Comparison of ENCODE assay signal across 12 cellular contexts in the genomic region with DNA sequence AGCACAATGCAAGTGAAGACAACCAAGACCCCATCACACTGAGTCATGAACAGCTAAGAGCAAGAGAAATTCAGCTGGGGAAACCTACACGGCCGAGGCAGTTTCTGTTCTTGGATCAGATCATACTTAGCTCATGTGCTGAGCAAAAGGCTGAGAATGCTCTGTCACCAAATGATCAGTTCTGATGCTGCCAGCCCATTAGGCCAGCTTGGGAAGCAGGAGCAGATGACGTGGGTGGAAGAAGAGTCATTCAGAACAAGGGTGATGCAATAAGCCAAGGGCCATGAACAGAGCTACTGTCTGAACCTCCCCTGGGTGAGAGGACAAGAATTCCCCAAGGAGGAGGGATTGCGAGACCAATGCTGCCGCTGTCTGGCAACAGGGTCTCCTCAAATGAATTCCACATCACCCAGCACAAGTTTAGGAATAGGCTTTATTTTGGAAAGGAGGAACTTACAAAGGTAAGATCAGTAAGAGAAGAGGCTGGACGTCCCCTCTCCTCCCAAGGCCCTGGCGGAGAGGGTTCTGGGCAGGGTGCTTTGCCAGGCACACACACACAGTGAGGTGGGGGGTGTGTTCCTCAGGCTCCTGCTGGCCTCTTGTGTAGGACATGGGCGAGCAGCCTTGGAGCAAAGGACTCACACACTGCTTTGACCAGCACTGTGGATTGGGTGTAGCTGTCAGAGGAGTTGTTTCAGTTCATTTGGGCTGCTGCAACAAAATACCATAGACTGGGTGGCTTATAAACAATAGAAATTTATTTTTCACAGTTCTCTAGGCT.
A peak's percentile ranks its signal among the peaks of the same experiment; 100 is the strongest.
DNase-seq lines count a peak whose midpoint lies in the region; ATAC-seq and TF ChIP-seq lines count a peak whose summit lies in the region.
"Had no signal": no experiment of that assay in that cellular context is flagged by ENCODE, and none has a peak within 500 bp of the region (broad histone marks: within the 10 kb centered on the region; RNA-seq: fewer than 3 reads in every experiment).

No MANE protein-coding gene starts in this region.

- WGBS in GM23248 (ENCODE audit: low coverage in 1 of 2, low lambda C conversion rate in 2 of 2, missing lambda C conversion rate in 2 of 2), 2 experiments, result 12 to 14% methylated on average over 8 of the region's 8 CpGs
- 34% methylated on average over 7 of the region's 8 CpGs for WGBS in SK-N-SH (ENCODE audit: low lambda C conversion rate)

- H3K9ac ChIP-seq in GM23248, result peak overlapping the region; percentile 62
- no peak overlapping the region for H3K9ac ChIP-seq in SK-N-SH

- H3K4me3 ChIP-seq in GM23248, result peak overlapping the region; percentile 49
- no peak overlapping the region for H3K4me3 ChIP-seq in SK-N-SH (ENCODE audit: low read depth in 2 of 2, low read length in 1 of 2)
- no peak overlapping the region for H3K4me3 ChIP-seq in fibroblast of villous mesenchyme (ENCODE audit: low read depth, low read length)
- H3K4me3 ChIP-seq: coronary artery, vagina had no signal

- H3K27ac ChIP-seq in GM23248 (peak overlapping the region; percentile 85), SK-N-SH (ENCODE audit: low read depth in 2 of 2, low read length in 1 of 2) (peak overlapping the region in 1 of 2 experiments; percentile 21; a peak in 1 of 4 replicates)
- H3K27ac ChIP-seq: vagina had no signal

- ATAC-seq in HG03139 (IDR thresholded peaks at IDR 0.05; ENCODE audit: unreplicated experiment), result no peak
- no peak for ATAC-seq in GM21367 (IDR thresholded peaks at IDR 0.05; ENCODE audit: unreplicated experiment)
- ATAC-seq: Panc1 had no signal

- TF ChIP-seq RAD21 in SK-N-SH (IDR thresholded peaks at IDR 0.05; ENCODE audit: low read length), result no peak

- H3K9me2 ChIP-seq in GM23248 (ENCODE audit: insufficient read depth) (no peaks in the 10 kb centered on the region), SK-N-SH (no peaks in the 10 kb centered on the region)

- TF ChIP-seq CTCF in SK-N-SH (IDR thresholded peaks at IDR 0.05) (no peak), fibroblast of villous mesenchyme (IDR thresholded peaks at IDR 0.05; ENCODE audit: insufficient read depth, low read depth, low read length) (no peak)

- peak overlapping the region; percentile 78 for H3K4me2 ChIP-seq in GM23248 (ENCODE audit: unreplicated experiment)
- no peak overlapping the region for H3K4me2 ChIP-seq in SK-N-SH

- POLR2A ChIA-PET in SK-N-SH (lab: Yijun Ruan, JAX), result no interaction called here

- H2AFZ ChIP-seq in GM23248, result peak overlapping the region; percentile 63
- H2AFZ ChIP-seq in SK-N-SH (ENCODE audit: low read depth), result 0 out of 2 replicates have a peak overlapping the region, but pooled peaks have one; percentile 16

- H3K79me2 ChIP-seq in GM23248 (ENCODE audit: insufficient read depth) (no peaks in the 10 kb centered on the region), SK-N-SH (ENCODE audit: insufficient read depth) (no peaks in the 10 kb centered on the region)

- H3K36me3 ChIP-seq in GM23248 (ENCODE audit: low read depth) (no peaks in the 10 kb centered on the region), SK-N-SH (replicated peaks in 1 of 2; ENCODE audit: control insufficient read depth in 1 of 2, insufficient read depth in 2 of 2, low read length in 1 of 2) (no peaks in the 10 kb centered on the region)
- H3K36me3 ChIP-seq: vagina had no signal

- in situ Hi-C loops in GM23248 (cut with MboI), result no loop called here

- H3K9me3 ChIP-seq in GM23248 (ENCODE audit: low read depth) (no peaks in the 10 kb centered on the region), SK-N-SH (no peaks in the 10 kb centered on the region)
- H3K9me3 ChIP-seq: vagina had no signal

- DNase-seq in GM23248 (peak; percentile 100), SK-N-SH (no peak), fibroblast of villous mesenchyme (ENCODE audit: low read depth) (peak; percentile 79), renal cortical epithelial cell (ENCODE audit: low read depth) (peak; percentile 70), NCI-H1436 (lab: John Stamatoyannopoulos, UW) (no peak), NCI-H2029 treated with DMSO at 0.1 percent for 48 hours (lab: John Stamatoyannopoulos, UW) (no peak)
- DNase-seq: stimulated activated CD4-positive, alpha-beta T cell treated with anti-CD3 and anti-CD28 coated beads, Interleukin-4, amount 100 ng/mL, for 24 hours had no signal

- H4K20me1 ChIP-seq in GM23248 (ENCODE audit: insufficient read depth) (no peaks in the 10 kb centered on the region), SK-N-SH (ENCODE audit: insufficient read depth) (no peaks in the 10 kb centered on the region)

- CTCF ChIA-PET in SK-N-SH (lab: Yijun Ruan, JAX), result interaction anchor here (1.7 kb wide), 1 partner anchor 144 kb away, joined by 5 read pairs; no protein-coding TSS in a partner anchor

- TF ChIP-seq EP300 in SK-N-SH (IDR thresholded peaks at IDR 0.05; ENCODE audit: borderline replicate concordance in 1 of 2, low read depth in 1 of 2, low read length in 1 of 2), result no peak

- H3K4me1 ChIP-seq in GM23248 (ENCODE audit: insufficient read depth), result peaks cover 27% of the 10 kb centered on the region
- H3K4me1 ChIP-seq in SK-N-SH (ENCODE audit: control insufficient read depth in 1 of 2, insufficient read depth in 2 of 2, low read depth in 1 of 2, low read length in 1 of 2), result peaks cover 0 to 5% of the 10 kb centered on the region in 2 experiments; a peak in 1 of 4 replicates
- H3K4me1 ChIP-seq: vagina had no signal

- H3K27me3 ChIP-seq in GM23248 (replicated peaks; ENCODE audit: insufficient read depth), result no peaks in the 10 kb centered on the region
- no peaks in the 10 kb centered on the region for H3K27me3 ChIP-seq in SK-N-SH (ENCODE audit: insufficient read depth)
- H3K27me3 ChIP-seq: vagina had no signal

- H3F3A ChIP-seq in GM23248 (ENCODE audit: insufficient read depth) (peaks cover 17% of the 10 kb centered on the region), SK-N-SH (replicated peaks; ENCODE audit: insufficient read depth) (no peaks in the 10 kb centered on the region)

TF ChIP-seq in SK-N-SH, 30 proteins besides CTCF, POLR2A, EP300 and RAD21:
- TF ChIP-seq JUND (IDR thresholded peaks at IDR 0.05), result no peak
- peak; percentile 28 for TF ChIP-seq FOSL2 (IDR thresholded peaks at IDR 0.05; ENCODE audit: borderline replicate concordance, low read depth)
- no peak for TF ChIP-seq TAF1 (IDR thresholded peaks at IDR 0.05; ENCODE audit: borderline replicate concordance, low read depth, low read length)
- TF ChIP-seq GABPA (IDR thresholded peaks at IDR 0.05; ENCODE audit: low read depth), result no peak
- no peak for TF ChIP-seq RXRA (IDR thresholded peaks at IDR 0.05; ENCODE audit: borderline replicate concordance, low read depth)

Comparison
In these comparisons a context has a peak if more than half of its experiments do, and no peak if none do; other contexts are left out.
1. DNase-seq: peak in GM23248 (single experiment), fibroblast of villous mesenchyme (single experiment) and renal cortical epithelial cell (single experiment); none in SK-N-SH (single experiment), NCI-H1436 (single experiment) and NCI-H2029 treated with DMSO at 0.1 percent for 48 hours (single experiment).